Comparison of ENCODE assay signal across 24 cellular contexts in genomic region chr6:45813943-45814342, GRCh38.
DNase-seq lines count a peak whose midpoint lies in the region; ATAC-seq, FAIRE-seq and TF ChIP-seq lines count a peak whose summit lies in the region.
"Had no signal": no experiment of that assay in that cellular context is flagged by ENCODE, and none has a peak within 500 bp of the region (broad histone marks: within the 10 kb centered on the region; RNA-seq: fewer than 3 reads in every experiment).

No MANE protein-coding gene starts in this region.

- H4K8ac ChIP-seq in H9 (replicated peaks; ENCODE audit: insufficient read length, low read depth, low read length): no peak overlapping the region

- H3K27me3 ChIP-seq in GM12878 (replicated peaks in 1 of 2; ENCODE audit: control insufficient read depth in 2 of 2, insufficient read depth in 2 of 2, low read length in 1 of 2) (no peaks in the 10 kb centered on the region; a peak in 2 of 4 replicates), H9 (ENCODE audit: insufficient read depth, low read length) (no peaks in the 10 kb centered on the region)
- H3K27me3 ChIP-seq: cardiac muscle cell, SJSA1, suprapubic skin had no signal

- H3K9me3 ChIP-seq in GM12878 (replicated peaks; ENCODE audit: control insufficient read depth, insufficient read depth, low read length): no peaks in the 10 kb centered on the region; the same call in 2 of the 3 replicates
- no peaks in the 10 kb centered on the region for H3K9me3 ChIP-seq in H9 (ENCODE audit: control insufficient read depth, low read depth, low read length)
- H3K9me3 ChIP-seq: prostate gland, SJSA1, suprapubic skin had no signal

- RAD21 ChIA-PET in GM12878 (lab: Charles Lee; ENCODE audit: unreplicated experiment): no interaction called here

- no peak overlapping the region for H3K56ac ChIP-seq in H9 (ENCODE audit: insufficient read length, low read depth, low read length)

- no peak overlapping the region for H2BK120ac ChIP-seq in H9 (ENCODE audit: low read depth, low read length, poor library complexity, severe bottlenecking)

- H4K20me1 ChIP-seq in GM12878 (ENCODE audit: control insufficient read depth, insufficient read depth) (no peaks in the 10 kb centered on the region), H9 (ENCODE audit: control insufficient read depth, insufficient read depth, insufficient read length) (no peaks in the 10 kb centered on the region)

- no peak overlapping the region for H3K4me3 Mint-ChIP-seq in H9
- H3K4me3 Mint-ChIP-seq: dendritic cell treated with granulocyte-macrophage colony-stimulating factor and Interleukin-4, amounts not matched to agents 40 ng/mL and 50 ng/mL, for 4 days had no signal

- H3K79me2 ChIP-seq in GM12878 (ENCODE audit: control insufficient read depth, insufficient read depth, low read length) (no peaks in the 10 kb centered on the region), H9 (ENCODE audit: insufficient read depth, low read length) (no peaks in the 10 kb centered on the region)

- peak; percentile 72 for ATAC-seq in GM18867 (IDR thresholded peaks at IDR 0.05; ENCODE audit: unreplicated experiment)
- peak; percentile 73 for ATAC-seq in GM21447 (IDR thresholded peaks at IDR 0.05; ENCODE audit: unreplicated experiment)
- peak; percentile 87 for ATAC-seq in HG03280 (IDR thresholded peaks at IDR 0.05; ENCODE audit: unreplicated experiment)
- no peak for ATAC-seq in GM12878
- no peak for ATAC-seq in GM18517 (IDR thresholded peaks at IDR 0.05; ENCODE audit: unreplicated experiment)

- no peak overlapping the region for H3T11ph ChIP-seq in H9 (ENCODE audit: low read length)

- TF ChIP-seq CTCF in GM12878 (IDR thresholded peaks at IDR 0.05 in 2 of 3, conservative IDR thresholded peaks at IDR 0.05 in 1 of 3; ENCODE audit: control insufficient read depth in 2 of 3, extremely low read depth in 1 of 3, insufficient read depth in 1 of 3, low read depth in 3 of 3, low read length in 3 of 3) (no peak), H9 (conservative IDR thresholded peaks at IDR 0.05) (no peak)

- no peak overlapping the region for H3K4ac ChIP-seq in H9 (ENCODE audit: low read depth, low read length)

- CTCF ChIA-PET in GM12878 (lab: Yijun Ruan, JAX): interaction anchor here (1.2 kb wide), 1 partner anchor 108 kb away, joined by 3 read pairs; no protein-coding TSS in a partner anchor

- H2AK5ac ChIP-seq in H9 (ENCODE audit: insufficient read length, low read length): no peak overlapping the region

- H3K4me3 ChIP-seq in GM12878: no peak overlapping the region
- H3K4me3 ChIP-seq: cardiac muscle cell, lung, prostate gland, SJSA1, suprapubic skin had no signal

- H3K27ac Mint-ChIP-seq in H9: no peak overlapping the region
- H3K27ac Mint-ChIP-seq: dendritic cell treated with granulocyte-macrophage colony-stimulating factor and Interleukin-4, amounts not matched to agents 40 ng/mL and 50 ng/mL, for 4 days had no signal

- DNase-seq in GM12878 (ENCODE audit: low read depth, low spot score): no peak
- DNase-seq in H9: no peak
- no peak for DNase-seq in SHP77 (lab: John Stamatoyannopoulos, UW)
- DNase-seq: activated CD4-positive, alpha-beta T cell treated with anti-CD3 and anti-CD28 coated beads for 48 hours; activated CD8-positive, alpha-beta memory T cell treated with anti-CD3 and anti-CD28 coated beads, Interleukin-2, amount 50 U/mL, for 48 hours; activated naive CD4-positive, alpha-beta T cell treated with Interleukin-2 at 50 U/mL for 16 hours; amygdala; IMR-90; kidney glomerular epithelial cell; NCI-H2107; NCI-H510A had no signal

- no peak overlapping the region for H2BK5ac ChIP-seq in H9 (ENCODE audit: insufficient read length, low read length)

- intact Hi-C loops in GM12878 (cut with micrococcal nuclease; ENCODE audit: unreplicated experiment): no loop called here

- BruUV-seq in GM12878 (replicated peaks; lab: Mats Ljungman, UMichigan): no TSS peak

- H2AFZ ChIP-seq in GM12878 (ENCODE audit: control insufficient read depth, low read depth, low read length): no peak overlapping the region
- H2AFZ ChIP-seq in H9 (ENCODE audit: low read length): no peak overlapping the region

- no peak overlapping the region for H3K14ac ChIP-seq in H9 (ENCODE audit: insufficient read depth, low read length)

- H3K9ac ChIP-seq in GM12878 (ENCODE audit: control insufficient read depth, insufficient read depth, low read length) (no peak overlapping the region), H9 (ENCODE audit: extremely low read depth, insufficient read length, low read length) (no peak overlapping the region)

- H2BK15ac ChIP-seq in H9 (ENCODE audit: low read depth, low read length): no peak overlapping the region

- H4K91ac ChIP-seq in H9 (ENCODE audit: insufficient read length, low read depth, low read length): no peak overlapping the region

- no peak for TF ChIP-seq EP300 in GM12878 (IDR thresholded peaks at IDR 0.05; ENCODE audit: borderline replicate concordance in 1 of 2, control insufficient read depth in 1 of 2, low read depth in 2 of 2, low read length in 2 of 2)

- no peak for TF ChIP-seq POLR2A in GM12878 (IDR thresholded peaks at IDR 0.05; ENCODE audit: low read depth, low read length)

- in situ Hi-C loops in GM12878 (cut with MboI): no loop called here

- H3K4me2 ChIP-seq in GM12878 (ENCODE audit: control insufficient read depth, insufficient read depth) (no peak overlapping the region), H9 (ENCODE audit: insufficient read depth, insufficient read length, low read length) (no peak overlapping the region)

- H3K4me1 Mint-ChIP-seq in H9: no peaks in the 10 kb centered on the region

- no peaks in the 10 kb centered on the region for H3K79me1 ChIP-seq in H9 (ENCODE audit: insufficient read depth, low read depth, low read length, poor library complexity, severe bottlenecking)

- H3K36me3 ChIP-seq in GM12878 (ENCODE audit: control insufficient read depth in 2 of 2, insufficient read depth in 2 of 2, low read length in 1 of 2): no peaks in the 10 kb centered on the region
- H3K36me3 ChIP-seq: cardiac muscle cell, prostate gland, SJSA1, suprapubic skin had no signal

- no peak overlapping the region for H3K27ac ChIP-seq in GM12878 (ENCODE audit: control insufficient read depth, insufficient read depth)
- no peak overlapping the region for H3K27ac ChIP-seq in H9 (ENCODE audit: insufficient read length, low read depth, low read length)
- H3K27ac ChIP-seq: cardiac muscle cell, prostate gland, SJSA1, suprapubic skin had no signal

- H3K9me3 Mint-ChIP-seq in H9: no peaks in the 10 kb centered on the region
- H3K9me3 Mint-ChIP-seq: dendritic cell treated with granulocyte-macrophage colony-stimulating factor and Interleukin-4, amounts not matched to agents 40 ng/mL and 50 ng/mL, for 4 days had no signal

- FAIRE-seq in GM12878 (lab: Jason Lieb, UNC): peak; percentile 13
- FAIRE-seq: GM18507, RCC 7860, urothelium cell line had no signal

- no peaks in the 10 kb centered on the region for H3K23me2 ChIP-seq in H9 (ENCODE audit: insufficient read length, low read depth, low read length, poor library complexity, severe bottlenecking)

- H3K4me1 ChIP-seq in GM12878 (ENCODE audit: control insufficient read depth, insufficient read depth, low read length) (no peaks in the 10 kb centered on the region), H9 (ENCODE audit: insufficient read depth, low read length) (no peaks in the 10 kb centered on the region)
- H3K4me1 ChIP-seq: prostate gland had no signal

- H3K27me3 Mint-ChIP-seq in H9 (ENCODE audit: low read depth): no peaks in the 10 kb centered on the region
- H3K27me3 Mint-ChIP-seq: dendritic cell treated with granulocyte-macrophage colony-stimulating factor and Interleukin-4, amounts not matched to agents 40 ng/mL and 50 ng/mL, for 4 days had no signal

- POLR2A ChIA-PET in GM12878 (lab: Charles Lee): no interaction called here

- SMC1A ChIA-PET in GM12878 (lab: Charles Lee; ENCODE audit: uncharacterized antibody, unreplicated experiment): no interaction called here

- 0 out of 7 replicates have a peak, but pooled peaks cover 0 to 4% (median 0%) of the 10 kb centered on the region in 3 experiments for H3K36me3 Mint-ChIP-seq in H9 (ENCODE audit: insufficient read depth in 1 of 3, low read depth in 3 of 3)

- no peak for TF ChIP-seq RAD21 in GM12878 (IDR thresholded peaks at IDR 0.05; ENCODE audit: insufficient read depth, low read depth, low read length)

- 9% methylated on average over 3 of the region's 3 CpGs for WGBS in GM12878 (ENCODE audit: insufficient coverage, insufficient replicate concordance, low lambda C conversion rate, missing lambda C conversion rate)
- WGBS in H9 (ENCODE audit: extremely low coverage, insufficient read length, low lambda C conversion rate): no CpG with 5 or more reads among the region's 3 CpGs

- no peak overlapping the region for H2BK12ac ChIP-seq in H9 (ENCODE audit: insufficient read length, low read depth, low read length)

- no peak overlapping the region for H4K5ac ChIP-seq in H9 (ENCODE audit: insufficient read length, low read depth, low read length)

- no peak overlapping the region for H3K18ac ChIP-seq in H9 (ENCODE audit: insufficient read length, low read depth, low read length)

- no peak overlapping the region for H2BK20ac ChIP-seq in H9 (ENCODE audit: low read depth, low read length, poor library complexity, severe bottlenecking)

- H3K23ac ChIP-seq in H9 (ENCODE audit: insufficient read length, low read depth, low read length): no peak overlapping the region

TF ChIP-seq in GM12878, 131 proteins besides CTCF, POLR2A, EP300 and RAD21:
- no peak for TF ChIP-seq HSF1 (IDR thresholded peaks at IDR 0.05; ENCODE audit: low read depth, low read length)
- TF ChIP-seq ZNF384 (IDR thresholded peaks at IDR 0.05; ENCODE audit: borderline replicate concordance, low read depth, low read length): peak; percentile 8; the same call in 1 of the 2 replicates
- TF ChIP-seq RUNX3 (IDR thresholded peaks at IDR 0.05; ENCODE audit: low read length): 0 out of 2 replicates have a peak, but pooled peaks have one; percentile 10
TF ChIP-seq in GM12878: peak in this region for 2.

Comparison
In these comparisons a context has a peak if more than half of its experiments do, and no peak if none do; other contexts are left out.
1. ATAC-seq: peak in GM18867 (single experiment), GM21447 (single experiment) and HG03280 (single experiment); none in GM12878 (single experiment) and GM18517 (single experiment).